11 cellular contexts compared by ENCODE assay signal in genomic region chr10:103856497-103857175, GRCh38. TPM values are rescaled to one million over a fixed set of nuclear protein-coding genes. Genes with fewer than 3 reads are reported as not detected.
DNase-seq lines count a peak whose midpoint lies in the region; ATAC-seq and TF ChIP-seq lines count a peak whose summit lies in the region.
"Had no signal": no experiment of that assay in that cellular context is flagged by ENCODE, and none has a peak within 500 bp of the region (broad histone marks: within the 10 kb centered on the region; RNA-seq: fewer than 3 reads in every experiment).

No MANE protein-coding gene starts in this region.

- no peak for DNase-seq in T-helper 1 cell
- no peak for DNase-seq in PC-9
- DNase-seq in esophagus squamous epithelium (lab: John Stamatoyannopoulos, UW), result no peak
- peak; percentile 63 for DNase-seq in pons (ENCODE audit: low spot score)
- no peak for DNase-seq in DMS 273 treated with DMSO at 0.1 percent for 48 hours (lab: John Stamatoyannopoulos, UW)
- DNase-seq in LoVo (ENCODE audit: low spot score), result no peak
- DNase-seq: left ventricle myocardium superior, NCI-H187 had no signal

- H3K27ac Mint-ChIP-seq in T-helper 1 cell treated with Interleukin-12 subunit alpha and Interleukin-12 subunit beta and Interleukin-4 antibody, amounts not matched to agents 30 μg/mL and 1 μg/mL, for 36 hours, result no peak overlapping the region

- TF ChIP-seq CTCF in PC-9 (conservative IDR thresholded peaks at IDR 0.05) (no peak), esophagus squamous epithelium (IDR thresholded peaks at IDR 0.05) (no peak)

- H3K36me3 ChIP-seq in PC-9 (ENCODE audit: low read depth), result no peaks in the 10 kb centered on the region
- no peaks in the 10 kb centered on the region for H3K36me3 ChIP-seq in esophagus squamous epithelium

- peaks cover 1% of the 10 kb centered on the region for H3K36me3 Mint-ChIP-seq in T-helper 1 cell treated with Interleukin-12 subunit alpha and Interleukin-12 subunit beta and Interleukin-4 antibody, amounts not matched to agents 30 μg/mL and 1 μg/mL, for 36 hours (ENCODE audit: low read depth)

- H3K4me1 Mint-ChIP-seq in T-helper 1 cell treated with Interleukin-12 subunit alpha and Interleukin-12 subunit beta and Interleukin-4 antibody, amounts not matched to agents 30 μg/mL and 1 μg/mL, for 36 hours (ENCODE audit: low read depth), result peaks cover 15% of the 10 kb centered on the region

- intact Hi-C loops in PC-9 (cut with micrococcal nuclease; ENCODE audit: unreplicated experiment), result loop anchor here (10.0 kb wide), 1 partner anchor 262 kb away; no protein-coding TSS in a partner anchor
- intact Hi-C loops in esophagus squamous epithelium (cut with DNase I), result loop anchor here (5.0 to 10.0 kb wide), 2 partner anchors 72 to 144 kb away; no protein-coding TSS in a partner anchor

- peaks cover 66% of the 10 kb centered on the region for H3K27me3 Mint-ChIP-seq in T-helper 1 cell treated with Interleukin-12 subunit alpha and Interleukin-12 subunit beta and Interleukin-4 antibody, amounts not matched to agents 30 μg/mL and 1 μg/mL, for 36 hours (ENCODE audit: low read depth)

- H3K4me3 ChIP-seq in PC-9, result no peak overlapping the region
- H3K4me3 ChIP-seq in esophagus squamous epithelium, result peak overlapping the region in 2 of 4 donors; percentile 84 to 87
- H3K4me3 ChIP-seq: GM12878 had no signal

- no peak for TF ChIP-seq POLR2A in esophagus squamous epithelium (IDR thresholded peaks at IDR 0.05)

- ATAC-seq in HG03135 (IDR thresholded peaks at IDR 0.05; ENCODE audit: unreplicated experiment), result no peak
- ATAC-seq: GM12878, left ventricle myocardium superior had no signal

- peak overlapping the region; percentile 51; the same call in 1 of the 2 replicates for H3K4me2 ChIP-seq in PC-9

- CTCF ChIA-PET in PC-9 (lab: Charles Lee), result no interaction called here

- H3K79me2 ChIP-seq in PC-9 (ENCODE audit: low read depth), result no peaks in the 10 kb centered on the region

- H3K4me3 Mint-ChIP-seq in T-helper 1 cell treated with Interleukin-12 subunit alpha and Interleukin-12 subunit beta and Interleukin-4 antibody, amounts not matched to agents 30 μg/mL and 1 μg/mL, for 36 hours, result peak overlapping the region; percentile 52

- H3K4me1 ChIP-seq in PC-9 (replicated peaks; ENCODE audit: insufficient read depth) (peaks cover 11% of the 10 kb centered on the region; the same call in 1 of the 2 replicates), esophagus squamous epithelium (peaks cover 32 to 66% (median 37%) of the 10 kb centered on the region in 3 donors)

- WGBS in esophagus squamous epithelium, 2 donors, result 80 to 83% methylated on average over 5 to 8 of the region's 8 CpGs

- BruUV-seq in PC-9 (replicated peaks; lab: Mats Ljungman, UMichigan), result no TSS peak

- no peaks in the 10 kb centered on the region for H3F3A ChIP-seq in PC-9 (ENCODE audit: insufficient read depth, low read depth)

- no peak overlapping the region for H2AFZ ChIP-seq in PC-9

- H3K9me3 Mint-ChIP-seq in T-helper 1 cell treated with Interleukin-12 subunit alpha and Interleukin-12 subunit beta and Interleukin-4 antibody, amounts not matched to agents 30 μg/mL and 1 μg/mL, for 36 hours, result no peaks in the 10 kb centered on the region

- H3K9me3 ChIP-seq in PC-9 (ENCODE audit: insufficient read depth, low read depth), result no peaks in the 10 kb centered on the region
- no peaks in the 10 kb centered on the region for H3K9me3 ChIP-seq in esophagus squamous epithelium

- no peak overlapping the region for H3K27ac ChIP-seq in PC-9
- peak overlapping the region in 3 of 4 donors; percentile 89 to 93 (median 91) for H3K27ac ChIP-seq in esophagus squamous epithelium

- H4K20me1 ChIP-seq in PC-9 (ENCODE audit: insufficient read depth), result no peaks in the 10 kb centered on the region

- POLR2A ChIA-PET in PC-9 (lab: Charles Lee; ENCODE audit: unreplicated experiment), result no interaction called here

- H3K9me2 ChIP-seq in PC-9 (ENCODE audit: insufficient read depth), result no peaks in the 10 kb centered on the region

- no peaks in the 10 kb centered on the region for H3K27me3 ChIP-seq in PC-9 (ENCODE audit: insufficient read depth, low read depth)
- H3K27me3 ChIP-seq in esophagus squamous epithelium, result no peaks in the 10 kb centered on the region

RNA-seq across cellular contexts. Expression of gene SH3PXD2A, which starts 1.3 kb away (rescaled TPM):
- total RNA-seq in PC-9 (2021) (12.5 and 14.0 TPM in 2 replicates), esophagus squamous epithelium (10 to 100 TPM; 25.1 to 57.8 (median 42.7) TPM)
